ENCODE assay signal across 20 cellular contexts in the genomic region with DNA sequence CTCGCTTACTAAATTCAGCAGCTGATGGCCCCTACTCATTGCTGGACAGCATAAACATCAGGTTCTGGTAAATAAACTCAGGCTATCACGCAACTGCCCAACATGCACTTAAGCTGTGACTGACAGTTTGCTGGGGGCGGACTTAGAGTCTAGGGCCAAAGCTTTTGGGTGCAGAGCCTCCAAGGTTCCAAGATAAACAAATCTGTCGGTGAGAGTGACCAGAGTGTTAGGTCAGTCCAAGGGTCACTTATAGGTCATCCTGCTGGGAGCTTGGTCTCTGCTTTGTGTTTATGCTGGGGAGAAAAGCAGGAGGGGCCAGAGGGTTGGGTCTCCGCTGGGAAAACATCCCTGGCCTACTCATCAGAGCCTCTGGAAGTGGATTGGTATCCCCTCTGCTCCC.
"Had no signal": no experiment of that assay in that cellular context is flagged by ENCODE, and none has a peak within 500 bp of the region (broad histone marks: within the 10 kb centered on the region; RNA-seq: fewer than 3 reads in every experiment).

No MANE protein-coding gene starts in this region.

- H3K36me3 ChIP-seq: left ventricle myocardium inferior, tibial nerve, uterus had no signal

- H3K27me3 Mint-ChIP-seq: activated B cell treated with CpG ODN at 0.5 μM for 24 hours; activated naive CD8-positive, alpha-beta T cell treated with anti-CD3 and anti-CD28 coated beads for 36 hours; memory B cell had no signal

- H3K27me3 ChIP-seq: body of pancreas, tibial nerve, uterus had no signal

- H2AFZ ChIP-seq: parathyroid adenoma had no signal

- H3K27ac ChIP-seq: body of pancreas, left ventricle myocardium inferior, parathyroid adenoma, tibial nerve, uterus had no signal

- H3K9me3 Mint-ChIP-seq: activated B cell treated with CpG ODN at 0.5 μM for 24 hours; activated T-helper 17 cell treated with anti-CD3 and anti-CD28 coated beads, Interleukin-2, amount 50 U/mL, for 72 hours; effector memory CD8-positive, alpha-beta T cell; natural killer cell had no signal

- H3K4me1 Mint-ChIP-seq: activated B cell treated with CpG ODN at 0.5 μM for 24 hours; activated naive CD8-positive, alpha-beta T cell treated with anti-CD3 and anti-CD28 coated beads for 36 hours; activated T-helper 17 cell treated with anti-CD3 and anti-CD28 coated beads, Interleukin-2, amount 50 U/mL, for 72 hours; memory B cell; natural killer cell had no signal

- H3K9ac ChIP-seq: parathyroid adenoma had no signal

- DNase-seq: activated B cell treated with CpG ODN at 0.5 μM for 24 hours; activated CD4-positive, alpha-beta T cell treated with anti-CD3 and anti-CD28 coated beads for 48 hours; activated CD8-positive, alpha-beta T cell treated with anti-CD3 and anti-CD28 coated beads for 36 hours; activated naive CD4-positive, alpha-beta T cell; activated naive CD8-positive, alpha-beta T cell treated with anti-CD3 and anti-CD28 coated beads for 36 hours; activated T-cell treated with anti-CD3 and anti-CD28 coated beads, Interleukin-2, amount 50 U/mL, for 1 hour; amygdala; body of pancreas; caudate nucleus; effector memory CD8-positive, alpha-beta T cell; hippocampal formation; islet precursor cell; left ventricle myocardium inferior; natural killer cell; stimulated activated naive CD8-positive, alpha-beta T cell treated with anti-CD3 and anti-CD28 coated beads, Interleukin-15, Interleukin-2, amounts not matched to agents 100 U/mL and 50 U/mL, for 24 hours; uterus had no signal

- H3K27ac Mint-ChIP-seq: activated B cell treated with CpG ODN at 0.5 μM for 24 hours; activated CD8-positive, alpha-beta T cell treated with anti-CD3 and anti-CD28 coated beads for 36 hours; activated naive CD8-positive, alpha-beta T cell treated with anti-CD3 and anti-CD28 coated beads for 36 hours; activated T-helper 17 cell treated with anti-CD3 and anti-CD28 coated beads, Interleukin-2, amount 50 U/mL, for 72 hours; effector memory CD8-positive, alpha-beta T cell; memory B cell; natural killer cell had no signal

- H3K4me3 ChIP-seq: body of pancreas, left ventricle myocardium inferior, tibial nerve, uterus had no signal

- H3K9me3 ChIP-seq: body of pancreas, uterus had no signal

- H3K4me3 Mint-ChIP-seq: activated B cell treated with CpG ODN at 0.5 μM for 24 hours; activated CD8-positive, alpha-beta T cell treated with anti-CD3 and anti-CD28 coated beads for 36 hours; activated naive CD8-positive, alpha-beta T cell treated with anti-CD3 and anti-CD28 coated beads for 36 hours; activated T-helper 17 cell treated with anti-CD3 and anti-CD28 coated beads, Interleukin-2, amount 50 U/mL, for 72 hours; effector memory CD8-positive, alpha-beta T cell; memory B cell; natural killer cell had no signal

- ATAC-seq: activated CD8-positive, alpha-beta T cell treated with anti-CD3 and anti-CD28 coated beads for 36 hours; activated T-helper 17 cell treated with anti-CD3 and anti-CD28 coated beads, Interleukin-2, amount 50 U/mL, for 72 hours; body of pancreas; effector memory CD8-positive, alpha-beta T cell; natural killer cell; stimulated activated naive CD8-positive, alpha-beta T cell treated with anti-CD3 and anti-CD28 coated beads, Interleukin-15, Interleukin-2, amounts not matched to agents 100 U/mL and 50 U/mL, for 24 hours had no signal

- H3K36me3 Mint-ChIP-seq: activated naive CD8-positive, alpha-beta T cell treated with anti-CD3 and anti-CD28 coated beads for 36 hours; memory B cell; natural killer cell had no signal

- H3K4me1 ChIP-seq: left ventricle myocardium inferior, parathyroid adenoma, tibial nerve, uterus had no signal
